17 cellular contexts compared by ENCODE assay signal in genomic region chr7:100744605-100745004, GRCh38. TPM values are rescaled to one million over a fixed set of nuclear protein-coding genes. Genes with fewer than 3 reads are reported as not detected.
"Had no signal": no experiment of that assay in that cellular context is flagged by ENCODE, and none has a peak within 500 bp of the region (broad histone marks: within the 10 kb centered on the region; RNA-seq: fewer than 3 reads in every experiment).

No MANE protein-coding gene starts in this region.

- DNase-seq: activated T-cell treated with anti-CD3 and anti-CD28 coated beads, Interleukin-2, amount 50 U/mL, for 1 hour; cortex of kidney; kidney; left lung; stimulated activated CD4-positive, alpha-beta T cell treated with anti-CD3 and anti-CD28 coated beads, Interleukin-15, amount 100 ng/mL, for 24 hours; WERI-Rb-1 had no signal

- H3K9me3 Mint-ChIP-seq: activated T-helper 17 cell treated with anti-CD3 and anti-CD28 coated beads, Interleukin-2, amount 50 U/mL, for 72 hours had no signal

- ATAC-seq: activated T-helper 17 cell treated with anti-CD3 and anti-CD28 coated beads, Interleukin-2, amount 50 U/mL, for 72 hours; psoas muscle had no signal

- H3K9me3 ChIP-seq: left lung, ovary, psoas muscle, stomach had no signal

- H3K27ac Mint-ChIP-seq: activated T-helper 17 cell treated with anti-CD3 and anti-CD28 coated beads, Interleukin-2, amount 50 U/mL, for 72 hours had no signal

RNA-seq across cellular contexts. Expression of gene ZAN, which starts 11.2 kb away (rescaled TPM):
- total RNA-seq: activated T-helper 17 cell treated with anti-CD3 and anti-CD28 coated beads, Interleukin-2, amount 50 U/mL, for 72 hours; astrocyte; bronchial epithelial cell; kidney; left lung; mammary epithelial cell; mononuclear cell; ovary; psoas muscle; right cardiac atrium; stomach; urinary bladder had no signal
- polyA plus RNA-seq: mammary epithelial cell, ovary, psoas muscle, right cardiac atrium, small intestine, stomach, urinary bladder had no signal

RNA-seq across cellular contexts. Expression of gene EPO, which starts 24.3 kb away (rescaled TPM):
- total RNA-seq: activated T-helper 17 cell treated with anti-CD3 and anti-CD28 coated beads, Interleukin-2, amount 50 U/mL, for 72 hours; astrocyte; bronchial epithelial cell; kidney; left lung; mammary epithelial cell; mononuclear cell; psoas muscle; right cardiac atrium; stomach; urinary bladder had no signal
- polyA plus RNA-seq: mammary epithelial cell, psoas muscle, right cardiac atrium, stomach, urinary bladder had no signal
